18 cellular contexts compared by ENCODE assay signal in the genomic region with DNA sequence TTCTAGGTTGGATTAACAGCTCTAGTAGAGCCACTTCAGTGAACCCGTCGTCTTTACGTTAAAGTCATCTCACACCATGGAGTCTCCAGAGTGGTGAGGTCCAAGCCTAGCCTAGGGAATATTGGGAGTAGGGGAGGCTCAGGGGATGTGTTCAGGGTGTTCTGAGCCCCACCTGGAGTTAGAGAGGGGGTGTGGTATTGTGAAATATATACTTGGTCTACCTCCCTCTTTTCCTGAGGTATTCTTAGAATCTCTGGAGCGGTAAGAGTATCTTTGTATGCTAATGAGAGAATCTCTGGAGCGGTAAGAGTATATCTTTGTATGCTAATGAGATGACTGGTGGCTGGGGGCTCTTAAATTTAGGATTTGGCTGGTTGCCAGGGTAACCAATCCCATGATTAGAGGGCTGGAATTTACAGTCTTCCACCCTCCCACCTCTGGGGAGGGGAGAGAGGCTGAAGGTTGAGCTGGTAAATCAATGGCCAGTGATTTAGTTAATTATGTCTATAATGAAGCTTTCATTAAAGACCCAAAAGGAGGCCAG.
DNase-seq lines count a peak whose midpoint lies in the region; ATAC-seq and TF ChIP-seq lines count a peak whose summit lies in the region.
"Had no signal": no experiment of that assay in that cellular context is flagged by ENCODE, and none has a peak within 500 bp of the region (broad histone marks: within the 10 kb centered on the region; RNA-seq: fewer than 3 reads in every experiment).

No MANE protein-coding gene starts in this region.

- no peak overlapping the region for H3K27ac ChIP-seq in endodermal cell (ENCODE audit: low read depth, low read length)
- no peak overlapping the region for H3K27ac ChIP-seq in A673 (ENCODE audit: low read depth, low read length, poor library complexity, severe bottlenecking)
- H3K27ac ChIP-seq: C4-2B, hepatocyte, WERI-Rb-1 had no signal

- peak overlapping the region; percentile 57 for H3K27ac Mint-ChIP-seq in activated T-cell treated with anti-CD3 and anti-CD28 coated beads, Interleukin-2, amount 50 U/mL, for 24 hours
- H3K27ac Mint-ChIP-seq in endodermal cell = peak overlapping the region; percentile 93
- H3K27ac Mint-ChIP-seq: activated CD4-positive, alpha-beta memory T cell treated with anti-CD3 and anti-CD28 coated beads for 36 hours had no signal

- H3K4me3 Mint-ChIP-seq in activated T-cell treated with anti-CD3 and anti-CD28 coated beads, Interleukin-2, amount 50 U/mL, for 24 hours = no peak overlapping the region
- H3K4me3 Mint-ChIP-seq in endodermal cell = no peak overlapping the region
- H3K4me3 Mint-ChIP-seq: activated CD4-positive, alpha-beta memory T cell treated with anti-CD3 and anti-CD28 coated beads for 36 hours had no signal

- no peaks in the 10 kb centered on the region for H3K27me3 Mint-ChIP-seq in activated T-cell treated with anti-CD3 and anti-CD28 coated beads, Interleukin-2, amount 50 U/mL, for 24 hours
- no peaks in the 10 kb centered on the region for H3K27me3 Mint-ChIP-seq in endodermal cell (ENCODE audit: insufficient read depth)
- H3K27me3 Mint-ChIP-seq: activated CD4-positive, alpha-beta memory T cell treated with anti-CD3 and anti-CD28 coated beads for 36 hours had no signal

- CTCF ChIA-PET in A673 (lab: Charles Lee) = no interaction called here

- H3K36me3 ChIP-seq in endodermal cell (ENCODE audit: control insufficient read depth, insufficient read depth, low read length) = peaks cover 30% of the 10 kb centered on the region
- no peaks in the 10 kb centered on the region for H3K36me3 ChIP-seq in A673 (ENCODE audit: insufficient read depth, low read length, poor library complexity, severe bottlenecking)
- H3K36me3 ChIP-seq: WERI-Rb-1 had no signal

- H3K27me3 ChIP-seq in endodermal cell (ENCODE audit: control insufficient read depth, insufficient read depth, low read length, poor library complexity, severe bottlenecking) (no peaks in the 10 kb centered on the region), A673 (replicated peaks; ENCODE audit: insufficient read depth, low read depth, low read length, poor library complexity) (no peaks in the 10 kb centered on the region)
- H3K27me3 ChIP-seq: hepatocyte had no signal

- peak overlapping the region; percentile 36 for H3K4me3 ChIP-seq in endodermal cell (ENCODE audit: low read length)
- H3K4me3 ChIP-seq in A673 (ENCODE audit: low read depth, low read length, poor library complexity, severe bottlenecking) = no peak overlapping the region
- H3K4me3 ChIP-seq: hepatocyte had no signal

- no peaks in the 10 kb centered on the region for H3K9me3 Mint-ChIP-seq in activated T-cell treated with anti-CD3 and anti-CD28 coated beads, Interleukin-2, amount 50 U/mL, for 24 hours
- no peaks in the 10 kb centered on the region for H3K9me3 Mint-ChIP-seq in endodermal cell
- H3K9me3 Mint-ChIP-seq: activated CD4-positive, alpha-beta memory T cell treated with anti-CD3 and anti-CD28 coated beads for 36 hours had no signal

- 64 to 100% methylated on average over 3 to 5 of the region's 5 CpGs for WGBS in endodermal cell (ENCODE audit: insufficient coverage in 1 of 2, insufficient read length in 1 of 2), 2 experiments

- peaks cover 92% of the 10 kb centered on the region for H3K4me1 Mint-ChIP-seq in activated T-cell treated with anti-CD3 and anti-CD28 coated beads, Interleukin-2, amount 50 U/mL, for 24 hours (ENCODE audit: low read depth)
- H3K4me1 Mint-ChIP-seq in endodermal cell = peaks cover 77% of the 10 kb centered on the region

- no peak for DNase-seq in activated T-cell treated with anti-CD3 and anti-CD28 coated beads, Interleukin-2, amount 50 U/mL, for 24 hours
- no peak for DNase-seq in activated T-cell treated with anti-CD3 and anti-CD28 coated beads, Interleukin-2, amount 50 U/mL, for 48 hours
- peak; percentile 86 for DNase-seq in NCI-H82 (lab: John Stamatoyannopoulos, UW)
- peak; percentile 72 for DNase-seq in endodermal cell
- DNase-seq in renal cortical epithelial cell (ENCODE audit: low read depth) = peak; percentile 52
- DNase-seq in A673 (ENCODE audit: low spot score) = no peak
- no peak for DNase-seq in ecto neural progenitor cell (ENCODE audit: low spot score)
- DNase-seq: activated CD4-positive, alpha-beta memory T cell treated with anti-CD3 and anti-CD28 coated beads for 36 hours; aorta; DMS79; islet precursor cell; NCI-H1694; NCI-H446; Right ventricle myocardium superior; WERI-Rb-1 had no signal

- BruUV-seq in A673 (replicated peaks; lab: Mats Ljungman, UMichigan) = no TSS peak

- ATAC-seq in HG02840 (IDR thresholded peaks at IDR 0.05; ENCODE audit: low FRiP score, unreplicated experiment) = no peak

- H3K9me3 ChIP-seq in endodermal cell (ENCODE audit: control insufficient read depth, low read length) (no peaks in the 10 kb centered on the region), A673 (ENCODE audit: low read depth, low read length, poor library complexity, severe bottlenecking) (no peaks in the 10 kb centered on the region)

- peaks cover 6% of the 10 kb centered on the region for H3K36me3 Mint-ChIP-seq in activated T-cell treated with anti-CD3 and anti-CD28 coated beads, Interleukin-2, amount 50 U/mL, for 24 hours (ENCODE audit: low read depth)
- peaks cover 14% of the 10 kb centered on the region for H3K36me3 Mint-ChIP-seq in endodermal cell (ENCODE audit: low read depth)

- TF ChIP-seq CTCF in endodermal cell (conservative IDR thresholded peaks at IDR 0.05) = no peak
- no peak for TF ChIP-seq CTCF in A673 (conservative IDR thresholded peaks at IDR 0.05; ENCODE audit: low read depth, low read length)

- H3K4me1 ChIP-seq in endodermal cell (ENCODE audit: control insufficient read depth, insufficient read depth, low read length) (peaks cover 39% of the 10 kb centered on the region), A673 (ENCODE audit: insufficient read depth, low read length, poor library complexity, severe bottlenecking) (peaks cover 21% of the 10 kb centered on the region)

- POLR2A ChIA-PET in A673 (lab: Charles Lee; ENCODE audit: low non-redundant PET) = no interaction called here

- peak overlapping the region; percentile 50 for H3K9ac ChIP-seq in endodermal cell (ENCODE audit: extremely low read depth, low read length, poor library complexity, severe bottlenecking)

- intact Hi-C loops in A673 (cut with micrococcal nuclease; ENCODE audit: unreplicated experiment) = no loop called here

Comparison
In these comparisons a context has a peak if more than half of its experiments do, and no peak if none do; other contexts are left out.
1. DNase-seq: peak in NCI-H82 (single experiment), endodermal cell (single experiment) and renal cortical epithelial cell (single experiment); none in activated T-cell treated with anti-CD3 and anti-CD28 coated beads, Interleukin-2, amount 50 U/mL, for 24 hours (single experiment), activated T-cell treated with anti-CD3 and anti-CD28 coated beads, Interleukin-2, amount 50 U/mL, for 48 hours (0 of 2), A673 (single experiment) and ecto neural progenitor cell (single experiment).